Comparison of ENCODE assay signal across 19 cellular contexts in genomic region chr6:112575309-112575834, GRCh38.
DNase-seq lines count a peak whose midpoint lies in the region; ATAC-seq and TF ChIP-seq lines count a peak whose summit lies in the region.
"Had no signal": no experiment of that assay in that cellular context is flagged by ENCODE, and none has a peak within 500 bp of the region (broad histone marks: within the 10 kb centered on the region; RNA-seq: fewer than 3 reads in every experiment).

No MANE protein-coding gene starts in this region.

- TF ChIP-seq CTCF in neural progenitor cell (IDR thresholded peaks at IDR 0.05) (no peak), left ventricle myocardium inferior (IDR thresholded peaks at IDR 0.05; ENCODE audit: borderline replicate concordance) (no peak)

- no peak overlapping the region for H3K27ac ChIP-seq in neural progenitor cell
- no peak overlapping the region for H3K27ac ChIP-seq in left ventricle myocardium inferior (replicated peaks)
- H3K27ac ChIP-seq: BLaER1 treated with 17β-estradiol and CSF1 and Interleukin-3, amounts not matched to agents 10 nM and 100 nM had no signal

- H3K36me3 Mint-ChIP-seq in neural progenitor cell, result no peaks in the 10 kb centered on the region
- H3K36me3 Mint-ChIP-seq: CD8-positive, alpha-beta T cell had no signal

- H4K20me1 ChIP-seq in neural progenitor cell (ENCODE audit: low read depth), result no peaks in the 10 kb centered on the region
- H4K20me1 ChIP-seq: BLaER1 treated with 17β-estradiol and CSF1 and Interleukin-3, amounts not matched to agents 10 nM and 100 nM had no signal

- H3K79me2 ChIP-seq in neural progenitor cell (ENCODE audit: low read depth), result no peaks in the 10 kb centered on the region

- no peaks in the 10 kb centered on the region for H3K4me1 Mint-ChIP-seq in neural progenitor cell

- H2AFZ ChIP-seq in neural progenitor cell (replicated peaks), result peak overlapping the region; percentile 15

- peaks cover 2% of the 10 kb centered on the region for H3K27me3 Mint-ChIP-seq in neural progenitor cell (ENCODE audit: insufficient read depth, low read depth)

- H3K4me2 ChIP-seq in neural progenitor cell, result no peak overlapping the region
- H3K4me2 ChIP-seq: SK-N-SH had no signal

- intact Hi-C loops in left ventricle myocardium inferior (cut with micrococcal nuclease), result no loop called here

- no peaks in the 10 kb centered on the region for H3K27me3 ChIP-seq in neural progenitor cell
- H3K27me3 ChIP-seq in left ventricle myocardium inferior (ENCODE audit: low read depth), result no peaks in the 10 kb centered on the region
- H3K27me3 ChIP-seq: BLaER1 treated with 17β-estradiol and CSF1 and Interleukin-3, amounts not matched to agents 10 nM and 100 nM had no signal

- H3K9me3 Mint-ChIP-seq in neural progenitor cell, result peaks cover 2% of the 10 kb centered on the region
- H3K9me3 Mint-ChIP-seq: CD8-positive, alpha-beta T cell; T-helper 2 cell treated with Interferon-gamma antibody and Interleukin-4, amounts not matched to agents 5 μg/mL and 100 μg/mL, for 36 hours had no signal

- H3K9ac ChIP-seq in neural progenitor cell, result no peak overlapping the region
- H3K9ac ChIP-seq: BLaER1 treated with 17β-estradiol and CSF1 and Interleukin-3, amounts not matched to agents 10 nM and 100 nM; SK-N-SH had no signal

- H3K27ac Mint-ChIP-seq in neural progenitor cell, result no peak overlapping the region
- H3K27ac Mint-ChIP-seq: CD8-positive, alpha-beta T cell; T-helper 2 cell treated with Interferon-gamma antibody and Interleukin-4, amounts not matched to agents 5 μg/mL and 100 μg/mL, for 36 hours had no signal

- ATAC-seq in GM19023 (IDR thresholded peaks at IDR 0.05; ENCODE audit: unreplicated experiment), result no peak
- no peak for ATAC-seq in GM19395 (IDR thresholded peaks at IDR 0.05; ENCODE audit: unreplicated experiment)
- ATAC-seq: CD8-positive, alpha-beta T cell; Right ventricle myocardium inferior had no signal

- peak; percentile 99 for DNase-seq in DMS79 treated with DMSO at 0.1 percent for 48 hours (lab: John Stamatoyannopoulos, UW)
- DNase-seq in NCI-H187 (lab: John Stamatoyannopoulos, UW), result peak; percentile 79 to 92
- peak; percentile 1 for DNase-seq in NCI-H510A (lab: John Stamatoyannopoulos, UW)
- no peak for DNase-seq in neural progenitor cell (ENCODE audit: low spot score)
- DNase-seq in left ventricle myocardium inferior, result no peak
- no peak for DNase-seq in NCI-H774 (lab: John Stamatoyannopoulos, UW)
- DNase-seq: CD8-positive, alpha-beta T cell; DND-41; GOT3; NCI-H1417 treated with DMSO at 0.1 percent for 48 hours; NCI-H2081 treated with DMSO at 0.1 percent for 48 hours; NCI-H226; NCI-H69; SK-N-SH had no signal

- H3K4me3 ChIP-seq in neural progenitor cell, result no peak overlapping the region
- H3K4me3 ChIP-seq in left ventricle myocardium inferior, result no peak overlapping the region
- H3K4me3 ChIP-seq: BLaER1 treated with 17β-estradiol and CSF1 and Interleukin-3, amounts not matched to agents 10 nM and 100 nM had no signal

- H3F3A ChIP-seq in neural progenitor cell (ENCODE audit: low read depth), result no peaks in the 10 kb centered on the region

- H3K9me3 ChIP-seq in neural progenitor cell (ENCODE audit: low read depth) (no peaks in the 10 kb centered on the region), left ventricle myocardium inferior (replicated peaks) (no peaks in the 10 kb centered on the region)
- H3K9me3 ChIP-seq: BLaER1 treated with 17β-estradiol and CSF1 and Interleukin-3, amounts not matched to agents 10 nM and 100 nM; SK-N-SH had no signal

- H3K4me3 Mint-ChIP-seq in neural progenitor cell, result no peak overlapping the region
- H3K4me3 Mint-ChIP-seq: CD8-positive, alpha-beta T cell; T-helper 2 cell treated with Interferon-gamma antibody and Interleukin-4, amounts not matched to agents 5 μg/mL and 100 μg/mL, for 36 hours had no signal

- H3K4me1 ChIP-seq in neural progenitor cell (no peaks in the 10 kb centered on the region), left ventricle myocardium inferior (no peaks in the 10 kb centered on the region)

- H3K36me3 ChIP-seq in neural progenitor cell (no peaks in the 10 kb centered on the region), left ventricle myocardium inferior (no peaks in the 10 kb centered on the region)
- H3K36me3 ChIP-seq: BLaER1 treated with 17β-estradiol and CSF1 and Interleukin-3, amounts not matched to agents 10 nM and 100 nM had no signal

Comparison
In these comparisons a context has a peak if more than half of its experiments do, and no peak if none do; other contexts are left out.
1. DNase-seq: peak in DMS79 treated with DMSO at 0.1 percent for 48 hours (single experiment), NCI-H187 (2 of 2) and NCI-H510A (single experiment); none in neural progenitor cell (single experiment), left ventricle myocardium inferior (single experiment) and NCI-H774 (single experiment).